Comparison of ENCODE assay signal across 8 cellular contexts in the genomic region with DNA sequence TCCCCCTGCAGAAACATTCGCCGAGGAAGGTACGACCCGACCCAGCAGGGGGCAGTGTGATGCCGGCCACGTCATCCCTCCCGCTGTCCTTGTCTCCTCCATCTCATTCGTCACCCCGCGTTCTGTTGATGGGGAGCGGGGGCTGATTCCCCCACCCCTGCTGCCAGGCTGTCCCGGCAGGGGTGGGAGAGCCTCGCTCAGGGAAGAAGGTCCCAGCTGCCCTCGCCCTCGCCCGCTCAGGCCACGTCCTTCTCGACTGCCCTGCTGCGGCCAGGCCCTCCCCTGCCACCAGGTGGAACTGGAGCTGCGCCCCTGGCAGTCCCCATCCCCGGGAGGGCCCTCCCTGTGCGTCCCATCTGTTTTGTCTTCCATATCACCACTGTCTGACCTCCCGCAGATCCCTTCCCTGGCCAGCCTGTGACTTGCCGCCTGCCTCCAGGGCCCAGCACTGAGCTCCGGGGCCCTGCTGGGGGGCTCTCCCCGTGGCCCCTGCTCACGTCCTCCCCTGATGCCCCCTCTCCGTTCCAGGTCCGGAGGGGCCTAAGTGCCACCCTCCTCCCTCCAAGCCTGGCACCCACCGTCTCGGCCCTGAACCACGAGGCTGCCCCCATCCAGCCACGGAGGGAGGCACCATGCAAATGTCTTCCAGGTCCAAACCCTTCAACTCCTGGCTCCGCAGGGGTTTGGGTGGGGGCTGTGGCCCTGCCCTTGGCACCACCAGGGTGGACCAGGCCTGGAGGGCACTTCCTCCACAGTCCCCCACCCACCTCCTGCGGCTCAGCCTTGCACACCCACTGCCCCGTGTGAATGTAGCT. TPM values are rescaled to one million over a fixed set of nuclear protein-coding genes. Genes with fewer than 3 reads are reported as not detected.
DNase-seq lines count a peak whose midpoint lies in the region; ATAC-seq and TF ChIP-seq lines count a peak whose summit lies in the region.

No MANE protein-coding gene starts in this region.

- H3K27ac Mint-ChIP-seq in WTC11 = no peak overlapping the region
- H3K27ac Mint-ChIP-seq in immature natural killer cell = no peak overlapping the region

- H3K27me3 Mint-ChIP-seq in WTC11 (ENCODE audit: low read depth) = peaks cover 22% of the 10 kb centered on the region
- H3K27me3 Mint-ChIP-seq in immature natural killer cell (ENCODE audit: low read depth in 3 of 3) = peaks cover 0 to 2% (median 2%) of the 10 kb centered on the region in 3 donors

- H3K27ac ChIP-seq in breast epithelium = no peak overlapping the region

- H3K4me3 Mint-ChIP-seq in WTC11 = peak overlapping the region; percentile 64
- H3K4me3 Mint-ChIP-seq in immature natural killer cell = peak overlapping the region; percentile 42 to 68 (median 64)

- H3K4me1 Mint-ChIP-seq in WTC11 = peaks cover 36% of the 10 kb centered on the region
- peaks cover 8 to 13% of the 10 kb centered on the region in 2 donors for H3K4me1 Mint-ChIP-seq in immature natural killer cell

- intact Hi-C loops in breast epithelium (cut with DNase I; ENCODE audit: low total_unique reads) = no loop called here

- H3K27me3 ChIP-seq in breast epithelium = no peaks in the 10 kb centered on the region

- H3K36me3 ChIP-seq in breast epithelium = no peaks in the 10 kb centered on the region

- H3K9me3 ChIP-seq in breast epithelium = no peaks in the 10 kb centered on the region

- CTCF ChIA-PET in WTC11 (lab: Charles Lee) = interaction anchor here (0.6 to 6.2 kb wide), 40 partner anchors 9 to 369 kb away, joined by 3 to 103 read pairs (median 5); partner anchors contain the start of genes EFTUD2, GJC1 and HIGD1B

- H3K9me3 Mint-ChIP-seq in WTC11 = no peaks in the 10 kb centered on the region
- H3K9me3 Mint-ChIP-seq in immature natural killer cell = no peaks in the 10 kb centered on the region

- TF ChIP-seq POLR2A in breast epithelium (IDR thresholded peaks at IDR 0.05) = no peak
- TF ChIP-seq POLR2A in GM18505 (IDR thresholded peaks at IDR 0.05; ENCODE audit: borderline replicate concordance, extremely low read depth, insufficient read depth, insufficient read length) = no peak

- peak overlapping the region in 2 of 3 donors; percentile 44 to 59 for H3K4me3 ChIP-seq in breast epithelium

- ATAC-seq in WTC11 (0 out of 2 replicates have a peak, but pooled peaks have one; percentile 0), GM18505 (IDR thresholded peaks at IDR 0.05; ENCODE audit: unreplicated experiment) (no peak)

- no peaks in the 10 kb centered on the region for H3K4me1 ChIP-seq in breast epithelium

- TF ChIP-seq CTCF in WTC11 (IDR thresholded peaks at IDR 0.05) (peak; percentile 50; the same call in 1 of the 2 replicates), breast epithelium (IDR thresholded peaks at IDR 0.05) (peak; percentile 46 to 88 (median 76))

- POLR2A ChIA-PET in WTC11 (lab: Charles Lee) = interaction anchor here (0.6 to 1.0 kb wide), 2 partner anchors 22 to 65 kb away, joined by 3 to 4 read pairs; no protein-coding TSS in a partner anchor

- DNase-seq in NCI-H1417 (lab: John Stamatoyannopoulos, UW) (peak; percentile 58 to 82 (median 66)), NCI-H1417 treated with DMSO at 0.1 percent for 48 hours (lab: John Stamatoyannopoulos, UW) (no peak), NCI-H2107 treated with DMSO at 0.1 percent for 48 hours (lab: John Stamatoyannopoulos, UW; ENCODE audit: unreplicated experiment) (peak; percentile 41), WTC11 (ENCODE audit: low spot score) (peak; percentile 80), breast epithelium (ENCODE audit: low spot score in 2 of 2) (peak; percentile 62 to 71), immature natural killer cell (peak; percentile 66 to 73 (median 69)), smooth muscle cell of the brain vasculature (ENCODE audit: low read depth, low spot score) (peak; percentile 50)

- no peaks in the 10 kb centered on the region for H3K36me3 Mint-ChIP-seq in WTC11
- H3K36me3 Mint-ChIP-seq in immature natural killer cell = no peaks in the 10 kb centered on the region

TF ChIP-seq in WTC11, 78 proteins besides CTCF, POLR2A, EP300 and RAD21 (continues in another document):
- TF ChIP-seq TEAD1 (CRISPR knock-in tag; IDR thresholded peaks at IDR 0.05) (no peak), TEAD4 (CRISPR knock-in tag; IDR thresholded peaks at IDR 0.05) (no peak), AFF4 (CRISPR knock-in tag; IDR thresholded peaks at IDR 0.05; ENCODE audit: borderline replicate concordance) (0 out of 2 replicates have a peak, but pooled peaks have one; percentile 31), ATF1 (CRISPR knock-in tag; IDR thresholded peaks at IDR 0.05) (no peak), TP53 (CRISPR knock-in tag; IDR thresholded peaks at IDR 0.05) (no peak), ATF6 (CRISPR knock-in tag; IDR thresholded peaks at IDR 0.05) (no peak), ZSCAN18 (CRISPR knock-in tag; IDR thresholded peaks at IDR 0.05) (no peak), TCF7 (CRISPR knock-in tag; IDR thresholded peaks at IDR 0.05; ENCODE audit: low read depth) (no peak)
- TF ChIP-seq, protein P1, sequence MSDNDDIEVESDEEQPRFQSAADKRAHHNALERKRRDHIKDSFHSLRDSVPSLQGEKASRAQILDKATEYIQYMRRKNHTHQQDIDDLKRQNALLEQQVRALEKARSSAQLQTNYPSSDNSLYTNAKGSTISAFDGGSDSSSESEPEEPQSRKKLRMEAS (CRISPR knock-in tag; IDR thresholded peaks at IDR 0.05) = 0 out of 2 replicates have a peak, but pooled peaks have one; percentile 4

RNA-seq across cellular contexts. Expression of gene ADAM11, which starts 20.6 kb away (rescaled TPM):
- 3.0 to 4.1 TPM (median 3.2 TPM) in 3 replicates for total RNA-seq in WTC11 (2021)
- 1 to 10 TPM; 1.0 to 1.4 (median 1.3) TPM for total RNA-seq in breast epithelium
- not detected for polyA plus RNA-seq in immature natural killer cell

RNA-seq across cellular contexts. Expression of gene GJC1, which starts 50.7 kb away (rescaled TPM):
- total RNA-seq in WTC11 (2021) (102 to 107 TPM (median 104 TPM) in 3 replicates), breast epithelium (1 to 10 TPM; 2.3 to 4.6 (median 4.3) TPM)
- polyA plus RNA-seq in immature natural killer cell = not detected

Comparison
In these comparisons a context has a peak if more than half of its experiments do, and no peak if none do; other contexts are left out.
1. RNA of gene GJC1, which starts 50.7 kb away (total RNA-seq): 102 to 107 TPM in WTC11; 2.3 to 4.6 TPM in breast epithelium; every median in the first group is over 10 times any median in the second.